In the genomic region with DNA sequence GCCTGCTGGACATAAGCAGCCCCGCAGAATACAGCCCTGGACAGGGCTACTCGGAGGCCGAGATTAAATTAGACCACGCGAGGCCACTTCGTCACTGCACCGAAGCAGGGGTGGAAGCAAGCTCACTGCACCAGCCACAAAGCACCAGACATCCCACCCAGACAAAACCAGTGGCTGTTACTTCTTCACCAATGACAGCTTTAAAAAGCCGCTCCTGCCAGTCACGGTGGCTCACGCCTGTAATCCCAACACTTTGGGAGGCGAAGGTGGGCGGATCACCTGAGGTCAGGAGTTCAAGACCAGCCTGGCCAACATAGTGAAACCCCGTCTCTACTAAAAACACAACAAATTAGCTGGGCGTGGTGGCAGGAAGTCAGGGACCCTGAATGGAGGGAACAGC, we compare ENCODE assay signal across 2 cellular contexts.
TF ChIP-seq lines count a peak whose summit lies in the region.

No MANE protein-coding gene starts in this region.

TF ChIP-seq in HEK293, 187 proteins besides CTCF, POLR2A, EP300 and RAD21:
- TF ChIP-seq KLF7 (tag by site-specific recombination; IDR thresholded peaks at IDR 0.05; ENCODE audit: borderline replicate concordance): peak; percentile 46; the same call in 1 of the 2 replicates
- peak; percentile 42; the same call in 1 of the 2 replicates for TF ChIP-seq EGR2 (tag by site-specific recombination; IDR thresholded peaks at IDR 0.05; ENCODE audit: low read depth)
- TF ChIP-seq ZNF341 (tag by site-specific recombination; IDR thresholded peaks at IDR 0.05; ENCODE audit: low read depth): peak; percentile 78
- TF ChIP-seq ZNF121 (tag by site-specific recombination; IDR thresholded peaks at IDR 0.05): 0 out of 2 replicates have a peak, but pooled peaks have one; percentile 20

TF ChIP-seq in K562, 482 proteins besides CTCF, POLR2A, EP300 and RAD21:
- TF ChIP-seq EGR1 (conservative IDR thresholded peaks at IDR 0.05): peak; percentile 76
- peak; percentile 11; the same call in 1 of the 2 replicates for TF ChIP-seq BCOR (IDR thresholded peaks at IDR 0.05)
